8 cellular contexts compared by ENCODE assay signal in the genomic region with DNA sequence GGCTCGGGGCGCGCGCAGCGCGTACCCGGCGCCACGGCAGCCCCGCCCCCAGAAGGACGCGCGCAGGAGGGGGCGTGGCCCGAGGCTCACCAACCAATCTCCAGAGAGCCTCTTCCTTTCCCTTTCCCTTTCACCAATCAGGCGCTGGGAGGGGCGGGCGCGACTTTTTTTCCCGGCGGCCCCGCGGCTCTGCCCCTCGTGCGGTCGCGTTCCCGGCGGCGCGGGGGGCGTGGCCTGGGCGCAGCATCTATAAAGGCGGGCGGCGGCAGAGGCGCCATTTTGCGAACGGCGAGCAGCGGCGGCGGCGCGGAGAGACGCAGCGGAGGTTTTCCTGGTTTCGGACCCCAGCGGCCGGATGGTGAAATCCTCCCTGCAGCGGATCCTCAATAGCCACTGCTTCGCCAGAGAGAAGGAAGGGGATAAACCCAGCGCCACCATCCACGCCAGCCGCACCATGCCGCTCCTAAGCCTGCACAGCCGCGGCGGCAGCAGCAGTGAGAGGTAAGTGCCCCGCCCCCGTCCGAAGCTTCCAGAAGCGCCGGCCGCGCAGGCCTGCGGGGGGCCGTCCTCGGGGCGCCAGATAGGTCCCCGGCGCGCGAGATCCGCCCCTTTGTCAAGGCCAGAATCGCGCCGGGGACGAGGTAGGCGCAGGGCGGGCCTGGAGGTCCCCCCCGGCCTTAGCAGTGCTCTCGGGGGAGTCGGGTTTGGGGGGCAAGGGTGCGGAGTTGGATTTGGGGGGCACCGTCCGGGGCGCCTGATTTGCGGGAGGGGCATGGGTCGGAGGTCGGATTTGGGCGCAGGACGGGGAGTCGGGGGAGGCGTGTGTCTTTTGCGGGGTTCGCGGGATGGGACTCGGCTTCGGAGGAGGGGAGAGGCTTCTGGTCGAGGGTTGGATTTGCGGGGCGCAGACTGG. TPM values are rescaled to one million over a fixed set of nuclear protein-coding genes. Genes with fewer than 3 reads are reported as not detected.
A peak's percentile ranks its signal among the peaks of the same experiment; 100 is the strongest.
DNase-seq lines count a peak whose midpoint lies in the region; ATAC-seq and TF ChIP-seq lines count a peak whose summit lies in the region.

No MANE protein-coding gene starts in this region.

- intact Hi-C loops in left ventricle myocardium inferior (cut with micrococcal nuclease): no loop called here
- intact Hi-C loops in prostate gland (cut with DNase I): loop anchor here (5.0 kb wide), 2 partner anchors 107 to 172 kb away; partner anchors contain the start of genes DOT1L, IZUMO4 and MOB3A

- H3K36me3 Mint-ChIP-seq in T-cell: peaks cover 10% of the 10 kb centered on the region

- under 1% methylated on average over 63 of the region's 103 CpGs for WGBS in prostate gland
- under 1% methylated on average over 103 of the region's 103 CpGs for WGBS in urinary bladder

- peak overlapping the region; percentile 88 to 91 for H3K27ac Mint-ChIP-seq in T-cell

- peak overlapping the region; percentile 99 for H3K4me3 ChIP-seq in left ventricle myocardium inferior
- H3K4me3 ChIP-seq in prostate gland: peak overlapping the region; percentile 100
- H3K4me3 ChIP-seq in urinary bladder (ENCODE audit: low read depth, low read length): peak overlapping the region; percentile 97

- H3K9me3 ChIP-seq in left ventricle myocardium inferior (replicated peaks) (no peaks in the 10 kb centered on the region), prostate gland (no peaks in the 10 kb centered on the region)

- CTCF ChIA-PET in T-cell (lab: Charles Lee): no interaction called here

- H3K4me1 ChIP-seq in left ventricle myocardium inferior: peaks cover 64% of the 10 kb centered on the region
- peaks cover 19% of the 10 kb centered on the region for H3K4me1 ChIP-seq in prostate gland (replicated peaks)
- no peaks in the 10 kb centered on the region for H3K4me1 ChIP-seq in urinary bladder (ENCODE audit: insufficient read depth)

- POLR2A ChIA-PET in T-cell (lab: Charles Lee): no interaction called here

- peak; percentile 90 for DNase-seq in NCI-H146 (lab: John Stamatoyannopoulos, UW)
- DNase-seq in T-cell: peak; percentile 95 to 99 (median 99)
- DNase-seq in amniotic stem cell (lab: John Stamatoyannopoulos, UW): peak; percentile 86
- DNase-seq in left ventricle myocardium inferior: peak; percentile 99
- DNase-seq in prostate gland (ENCODE audit: low spot score): peak; percentile 97

- peak overlapping the region; percentile 98 for H3K27ac ChIP-seq in left ventricle myocardium inferior (replicated peaks)
- peak overlapping the region; percentile 99 for H3K27ac ChIP-seq in prostate gland
- H3K27ac ChIP-seq in urinary bladder (ENCODE audit: low read depth): peak overlapping the region; percentile 100

- no peaks in the 10 kb centered on the region for H3K27me3 Mint-ChIP-seq in T-cell

- peak; percentile 72 for ATAC-seq in HG02763 (IDR thresholded peaks at IDR 0.05; ENCODE audit: unreplicated experiment)
- ATAC-seq in T-cell (replicated peaks in 1 of 4): peak; percentile 80 to 86 (median 84)

- TF ChIP-seq CTCF in GM12872 (IDR thresholded peaks at IDR 0.05; ENCODE audit: insufficient read depth, low read depth, low read length): peak; percentile 32; the same call in 1 of the 3 replicates
- TF ChIP-seq CTCF in left ventricle myocardium inferior (IDR thresholded peaks at IDR 0.05; ENCODE audit: borderline replicate concordance): peak; percentile 29
- peak in 3 of 4 experiments; percentile 17 to 71 (median 53) for TF ChIP-seq CTCF in prostate gland (IDR thresholded peaks at IDR 0.05)

- H3K27me3 ChIP-seq in left ventricle myocardium inferior (ENCODE audit: low read depth): no peaks in the 10 kb centered on the region
- H3K27me3 ChIP-seq in prostate gland (replicated peaks; ENCODE audit: insufficient read depth): no peaks in the 10 kb centered on the region

- peak overlapping the region; percentile 90 to 91 (median 90) for H3K4me3 Mint-ChIP-seq in T-cell

- TF ChIP-seq POLR2A in prostate gland (IDR thresholded peaks at IDR 0.05): peak; percentile 100

- H3K36me3 ChIP-seq in left ventricle myocardium inferior: peaks cover 26% of the 10 kb centered on the region
- H3K36me3 ChIP-seq in prostate gland: peaks cover 0 to 5% of the 10 kb centered on the region in 2 donors
- H3K36me3 ChIP-seq in urinary bladder (ENCODE audit: insufficient read depth): no peaks in the 10 kb centered on the region

- H3K4me1 Mint-ChIP-seq in T-cell: peaks cover 41 to 45% (median 41%) of the 10 kb centered on the region in 3 donors

- H3K9me3 Mint-ChIP-seq in T-cell: no peaks in the 10 kb centered on the region

RNA-seq across cellular contexts. Expression of gene PEAK3, which starts 12.5 kb away (rescaled TPM):
- total RNA-seq in T-cell (under 1 TPM in 3 of 5 donors, not detected in 2; 0.22 to 0.49 (median 0.30) TPM), left ventricle myocardium inferior (0.77 TPM), prostate gland (under 1 TPM; 0.27 to 0.80 TPM), urinary bladder (not detected)
- 0.58 TPM for polyA plus RNA-seq in urinary bladder

RNA-seq across cellular contexts. Expression of gene JSRP1, which starts 13.3 kb away (rescaled TPM):
- 1 to 10 TPM in 2 of 5 donors, under 1 TPM in 2, not detected in 1; 0.42 to 1.5 (median 1.0) TPM for total RNA-seq in T-cell
- total RNA-seq in left ventricle myocardium inferior: 0.36 TPM
- total RNA-seq in prostate gland: under 1 TPM in 1 of 2 donors, not detected in 1; 0.96 TPM
- total RNA-seq in urinary bladder: 1.6 TPM
- 1.3 TPM for polyA plus RNA-seq in urinary bladder

RNA-seq across cellular contexts. Expression of gene AMH, which starts 20.4 kb away (rescaled TPM):
- total RNA-seq in T-cell (10 to 100 TPM in 2 of 5 donors, 1 to 10 TPM in 3; 2.1 to 13.5 (median 5.3) TPM), left ventricle myocardium inferior (1.1 TPM), prostate gland (100 to 1,000 TPM in 1 of 2 donors, under 1 TPM in 1; 0.46 to 160 TPM), urinary bladder (not detected)
- polyA plus RNA-seq in urinary bladder: 0.44 TPM

RNA-seq across cellular contexts. Expression of gene SF3A2, which starts 32.9 kb away (rescaled TPM):
- total RNA-seq in T-cell (100 to 1,000 TPM; 130 to 172 (median 161) TPM), left ventricle myocardium inferior (28.7 TPM), prostate gland (100 to 1,000 TPM in 1 of 2 donors, 10 to 100 TPM in 1; 31.9 to 113 TPM), urinary bladder (32.5 TPM)
- 69.9 TPM for polyA plus RNA-seq in urinary bladder

RNA-seq across cellular contexts. Expression of gene PLEKHJ1, which starts 33.4 kb away (rescaled TPM):
- total RNA-seq in T-cell (10 to 100 TPM; 38.3 to 87.0 (median 80.4) TPM), left ventricle myocardium inferior (47.8 TPM), prostate gland (10 to 100 TPM; 59.4 to 91.7 TPM), urinary bladder (30.6 TPM)
- 60.9 TPM for polyA plus RNA-seq in urinary bladder

Comparison
In these comparisons a context has a peak if more than half of its experiments do, and no peak if none do; other contexts are left out.
1. Peak in every context shown above with its lines: DNase-seq, ATAC-seq, H3K4me3 ChIP-seq and H3K27ac ChIP-seq.